In the genomic region with DNA sequence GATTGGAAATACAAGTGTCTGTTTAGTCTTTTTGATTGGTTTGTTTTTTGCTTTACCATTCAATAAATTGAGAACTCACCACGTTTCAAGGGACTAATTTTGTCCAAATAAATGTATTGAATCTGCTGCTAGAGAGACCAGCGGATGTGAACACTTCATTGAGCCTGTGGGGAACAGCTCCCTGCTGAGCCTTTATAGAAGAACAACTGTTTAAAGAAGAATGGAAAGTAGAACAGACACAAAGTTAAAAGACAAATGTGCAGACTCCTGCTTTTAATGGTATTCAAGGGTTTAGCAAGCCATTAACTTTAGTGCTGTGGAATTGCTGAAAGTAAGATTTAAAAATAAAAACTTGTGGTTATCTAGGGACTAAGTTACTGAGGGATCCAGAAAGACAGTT, we compare ENCODE assay signal across 19 cellular contexts.
DNase-seq lines count a peak whose midpoint lies in the region; ATAC-seq and TF ChIP-seq lines count a peak whose summit lies in the region.
"Had no signal": no experiment of that assay in that cellular context is flagged by ENCODE, and none has a peak within 500 bp of the region (broad histone marks: within the 10 kb centered on the region; RNA-seq: fewer than 3 reads in every experiment).

No MANE protein-coding gene starts in this region.

- CTCF ChIA-PET in WTC11 (lab: Charles Lee) = no interaction called here

- H3K36me3 Mint-ChIP-seq in WTC11 (peaks cover 5% of the 10 kb centered on the region), nephron (ENCODE audit: low read depth) (no peaks in the 10 kb centered on the region)
- H3K36me3 Mint-ChIP-seq: CD14-positive monocyte had no signal

- no peak overlapping the region for H3K4me3 Mint-ChIP-seq in WTC11
- H3K4me3 Mint-ChIP-seq in nephron = no peak overlapping the region
- H3K4me3 Mint-ChIP-seq: CD14-positive monocyte, HFFc6 had no signal

- DNase-seq in COR-L47 (lab: John Stamatoyannopoulos, UW) (peak; percentile 2), H7 (peak; percentile 19), WTC11 (ENCODE audit: low spot score) (no peak), DMS79 treated with DMSO at 0.1 percent for 48 hours (lab: John Stamatoyannopoulos, UW) (no peak), GM13976 (ENCODE audit: low spot score) (no peak)
- DNase-seq: DMS 273 treated with DMSO at 0.1 percent for 48 hours; EL; HFFc6; MV-4-11; NCI-H1930; NCI-H226; NCI-H526 treated with DMSO at 0.1 percent for 48 hours; NK-92 treated with Interleukin-12 subunit alpha and Interleukin-12 subunit beta, amount 100 ng/mL, for 24 hours; OCI-M1; Right ventricle myocardium superior had no signal

- in situ Hi-C loops in GM13976 (cut with MboI; ENCODE audit: low sequenced_read_pairs, unreplicated experiment) = no loop called here

- H3K27me3 ChIP-seq in H7 (ENCODE audit: control insufficient read depth, insufficient read depth, low read length) = no peaks in the 10 kb centered on the region

- no peak for TF ChIP-seq CTCF in WTC11 (IDR thresholded peaks at IDR 0.05)
- TF ChIP-seq CTCF in nephron (IDR thresholded peaks at IDR 0.05; ENCODE audit: unreplicated experiment in 3 of 3) = no peak
- no peak for TF ChIP-seq CTCF in GM13976 (IDR thresholded peaks at IDR 0.05; ENCODE audit: borderline replicate concordance, control extremely low read depth, extremely low read depth, insufficient read depth, missing control alignments)

- POLR2A ChIA-PET in WTC11 (lab: Charles Lee) = no interaction called here

- H3K27ac Mint-ChIP-seq in WTC11 (no peak overlapping the region; the same call in 1 of the 2 replicates), nephron (peak overlapping the region in 2 of 3 experiments; percentile 39 to 61)
- H3K27ac Mint-ChIP-seq: CD14-positive monocyte, HFFc6 had no signal

- H3K4me3 ChIP-seq in H7 (ENCODE audit: insufficient read depth, low read depth, low read length) = no peak overlapping the region
- H3K4me3 ChIP-seq: GM12878 had no signal

- no peaks in the 10 kb centered on the region for H3K36me3 ChIP-seq in H7 (replicated peaks; ENCODE audit: control insufficient read depth, insufficient read depth, low read length)

- H3K4me1 Mint-ChIP-seq in WTC11 (peaks cover 7% of the 10 kb centered on the region), nephron (peaks cover 5% of the 10 kb centered on the region)
- H3K4me1 Mint-ChIP-seq: CD14-positive monocyte had no signal

- H3K9me3 Mint-ChIP-seq in WTC11 (peaks cover 21% of the 10 kb centered on the region), nephron (peaks cover 2% of the 10 kb centered on the region)

- peak; percentile 43; the same call in 1 of the 2 replicates for ATAC-seq in WTC11
- no peak for ATAC-seq in GM19328 (IDR thresholded peaks at IDR 0.05; ENCODE audit: unreplicated experiment)
- ATAC-seq: GM12878 had no signal

- H3K27me3 Mint-ChIP-seq in WTC11 (ENCODE audit: low read depth) = no peaks in the 10 kb centered on the region
- H3K27me3 Mint-ChIP-seq in nephron (ENCODE audit: low read depth) = no peaks in the 10 kb centered on the region

TF ChIP-seq in WTC11, 78 proteins besides CTCF, POLR2A, EP300 and RAD21:
- TF ChIP-seq FOXP1 (CRISPR knock-in tag; IDR thresholded peaks at IDR 0.05; ENCODE audit: borderline replicate concordance) = no peak
- TF ChIP-seq, protein P1, sequence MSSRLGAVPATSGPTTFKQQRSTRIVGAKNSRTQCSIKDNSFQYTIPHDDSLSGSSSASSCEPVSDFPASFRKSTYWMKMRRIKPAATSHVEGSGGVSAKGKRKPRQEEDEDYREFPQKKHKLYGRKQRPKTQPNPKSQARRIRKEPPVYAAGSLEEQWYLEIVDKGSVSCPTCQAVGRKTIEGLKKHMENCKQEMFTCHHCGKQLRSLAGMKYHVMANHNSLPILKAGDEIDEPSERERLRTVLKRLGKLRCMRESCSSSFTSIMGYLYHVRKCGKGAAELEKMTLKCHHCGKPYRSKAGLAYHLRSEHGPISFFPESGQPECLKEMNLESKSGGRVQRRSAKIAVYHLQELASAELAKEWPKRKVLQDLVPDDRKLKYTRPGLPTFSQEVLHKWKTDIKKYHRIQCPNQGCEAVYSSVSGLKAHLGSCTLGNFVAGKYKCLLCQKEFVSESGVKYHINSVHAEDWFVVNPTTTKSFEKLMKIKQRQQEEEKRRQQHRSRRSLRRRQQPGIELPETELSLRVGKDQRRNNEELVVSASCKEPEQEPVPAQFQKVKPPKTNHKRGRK (CRISPR knock-in tag; IDR thresholded peaks at IDR 0.05; ENCODE audit: borderline replicate concordance) = no peak
TF ChIP-seq in WTC11: peak in this region for 0.

Comparison
In these comparisons a context has a peak if more than half of its experiments do, and no peak if none do; other contexts are left out.
1. DNase-seq: peak in COR-L47 (single experiment) and H7 (single experiment); none in WTC11 (single experiment), DMS79 treated with DMSO at 0.1 percent for 48 hours (single experiment) and GM13976 (single experiment).